In genomic region chr6:167962717-167963116, GRCh38 we compare ENCODE assay signal across 13 cellular contexts. TPM values are rescaled to one million over a fixed set of nuclear protein-coding genes. Genes with fewer than 3 reads are reported as not detected.
"Had no signal": no experiment of that assay in that cellular context is flagged by ENCODE, and none has a peak within 500 bp of the region (broad histone marks: within the 10 kb centered on the region; RNA-seq: fewer than 3 reads in every experiment).

No MANE protein-coding gene starts in this region.

- H3K27me3 ChIP-seq: brain microvascular endothelial cell, tibial nerve had no signal

- H3K4me3 ChIP-seq: prostate gland, tibial nerve had no signal

- H3K4me1 ChIP-seq: prostate gland had no signal

- FAIRE-seq: islet of Langerhans had no signal

- H3K27ac ChIP-seq: brain microvascular endothelial cell, prostate gland had no signal

- DNase-seq: activated effector memory CD4-positive, alpha-beta T cell treated with anti-CD3 and anti-CD28 coated beads, Interleukin-2, amount 50 U/mL, for 16 hours; activated T-cell treated with anti-CD3 and anti-CD28 coated beads, Interleukin-2, amount 50 U/mL, for 24 hours; brain microvascular endothelial cell; dermis blood vessel endothelial cell; mesenchymal stem cell; stimulated activated CD4-positive, alpha-beta T cell treated with anti-CD3 and anti-CD28 coated beads, Interleukin-2, amount 100 ng/mL, for 24 hours; stimulated activated naive B cell treated with anti-CD40 and anti-IgM and Interleukin-4, amounts not matched to agents 10 μg/mL and 1 μg/mL and 100 μg/mL, for 72 hours had no signal

- H3K9me3 ChIP-seq: prostate gland, tibial nerve had no signal

- ATAC-seq: activated CD4-positive, CD25-positive, alpha-beta regulatory T cell treated with anti-CD3 and anti-CD28 coated beads, Interleukin-2, amount 50 U/mL, for 24 hours; natural killer cell treated with Interleukin-12 subunit alpha and Interleukin-12 subunit beta and Interleukin-15 and Interleukin-18, amount 100 ng/mL, for 72 hours; sciatic nerve; stimulated activated naive B cell treated with anti-CD40 and anti-IgM and Interleukin-4, amounts not matched to agents 10 μg/mL and 1 μg/mL and 100 μg/mL, for 72 hours had no signal

- H3K36me3 ChIP-seq: prostate gland had no signal

RNA-seq across cellular contexts. Expression of gene KIF25, which starts 34.8 kb away (rescaled TPM):
- total RNA-seq: dermis blood vessel endothelial cell; natural killer cell treated with Interleukin-12 subunit alpha and Interleukin-12 subunit beta and Interleukin-15 and Interleukin-18, amount 100 ng/mL, for 72 hours; tibial nerve had no signal
